Comparison of ENCODE assay signal across 8 cellular contexts in genomic region chr6:105601541-105602174, GRCh38.
A peak's percentile ranks its signal among the peaks of the same experiment; 100 is the strongest.
DNase-seq lines count a peak whose midpoint lies in the region; ATAC-seq and TF ChIP-seq lines count a peak whose summit lies in the region.

No MANE protein-coding gene starts in this region.

- TF ChIP-seq CTCF in CD14-positive monocyte (IDR thresholded peaks at IDR 0.05) (no peak), WI38 (IDR thresholded peaks at IDR 0.05; ENCODE audit: low read depth, low read length) (no peak), fibroblast of pulmonary artery (IDR thresholded peaks at IDR 0.05; ENCODE audit: low read length, missing control alignments) (no peak), psoas muscle (IDR thresholded peaks at IDR 0.05) (no peak), endodermal cell (conservative IDR thresholded peaks at IDR 0.05) (no peak)

- DNase-seq in CD14-positive monocyte (ENCODE audit: low spot score): peak; percentile 78
- DNase-seq in fibroblast of pulmonary artery (ENCODE audit: low read depth): peak; percentile 98
- DNase-seq in psoas muscle: peak; percentile 71 to 81
- DNase-seq in endodermal cell: no peak
- DNase-seq in NCI-H345 (lab: John Stamatoyannopoulos, UW): no peak

- H3K9me3 Mint-ChIP-seq in CD14-positive monocyte: peaks cover 0 to 3% (median 2%) of the 10 kb centered on the region in 7 donors
- peaks cover 2% of the 10 kb centered on the region for H3K9me3 Mint-ChIP-seq in endodermal cell

- H3K27me3 ChIP-seq in psoas muscle (ENCODE audit: insufficient read depth in 3 of 3, low read length in 2 of 3) (no peaks in the 10 kb centered on the region), endodermal cell (ENCODE audit: control insufficient read depth, insufficient read depth, low read length, poor library complexity, severe bottlenecking) (no peaks in the 10 kb centered on the region)

- H3K36me3 ChIP-seq in psoas muscle (ENCODE audit: insufficient read depth in 1 of 2, low read depth in 1 of 2) (no peaks in the 10 kb centered on the region), endodermal cell (ENCODE audit: control insufficient read depth, insufficient read depth, low read length) (no peaks in the 10 kb centered on the region)

- H3K4me1 ChIP-seq in psoas muscle: peaks cover 23% of the 10 kb centered on the region
- no peaks in the 10 kb centered on the region for H3K4me1 ChIP-seq in endodermal cell (ENCODE audit: control insufficient read depth, insufficient read depth, low read length)

- H3K27ac ChIP-seq in psoas muscle (peak overlapping the region; percentile 66), endodermal cell (ENCODE audit: low read depth, low read length) (no peak overlapping the region)

- no peak overlapping the region for H3K9ac ChIP-seq in endodermal cell (ENCODE audit: extremely low read depth, low read length, poor library complexity, severe bottlenecking)

- no peaks in the 10 kb centered on the region for H3K9me3 ChIP-seq in psoas muscle
- H3K9me3 ChIP-seq in endodermal cell (ENCODE audit: control insufficient read depth, low read length): peaks cover 5% of the 10 kb centered on the region

- H3K27me3 Mint-ChIP-seq in CD14-positive monocyte (ENCODE audit: low read depth in 3 of 3) (no peaks in the 10 kb centered on the region), endodermal cell (ENCODE audit: insufficient read depth) (no peaks in the 10 kb centered on the region)

- H3K27ac Mint-ChIP-seq in CD14-positive monocyte (peak overlapping the region; percentile 84 to 93 (median 88)), endodermal cell (no peak overlapping the region)

- intact Hi-C loops in CD14-positive monocyte (cut with micrococcal nuclease): no loop called here
- intact Hi-C loops in psoas muscle (cut with DNase I): no loop called here

- peak overlapping the region; percentile 68 to 82 for H3K4me3 Mint-ChIP-seq in CD14-positive monocyte
- H3K4me3 Mint-ChIP-seq in endodermal cell: no peak overlapping the region

- 29 to 43% (median 35%) methylated on average over 6 of the region's 6 CpGs for WGBS in psoas muscle, 3 donors
- 96 to 97% methylated on average over 4 to 6 of the region's 6 CpGs for WGBS in endodermal cell (ENCODE audit: insufficient coverage in 1 of 2, insufficient read length in 1 of 2), 2 experiments

- H3K36me3 Mint-ChIP-seq in CD14-positive monocyte (no peaks in the 10 kb centered on the region), endodermal cell (ENCODE audit: low read depth) (no peaks in the 10 kb centered on the region)

- peak overlapping the region; percentile 27; the same call in 1 of the 2 replicates for H3K4me3 ChIP-seq in WI38 (ENCODE audit: low read depth, low read length)
- no peak overlapping the region for H3K4me3 ChIP-seq in fibroblast of pulmonary artery (replicated peaks; ENCODE audit: low read depth, low read length)
- H3K4me3 ChIP-seq in psoas muscle: peak overlapping the region; percentile 31
- H3K4me3 ChIP-seq in endodermal cell (ENCODE audit: low read length): no peak overlapping the region

- H3K4me1 Mint-ChIP-seq in CD14-positive monocyte (peaks cover 27% of the 10 kb centered on the region), endodermal cell (peaks cover under 1% of the 10 kb centered on the region)

- ATAC-seq in GM19372 (IDR thresholded peaks at IDR 0.05; ENCODE audit: low read depth, unreplicated experiment) (peak; percentile 62), HG03354 (IDR thresholded peaks at IDR 0.05; ENCODE audit: poor library complexity, severe bottlenecking, unreplicated experiment) (peak; percentile 73), psoas muscle (peak; percentile 90 to 95 (median 94))

Comparison
In these comparisons a context has a peak if more than half of its experiments do, and no peak if none do; other contexts are left out.
1. DNase-seq: peak in CD14-positive monocyte (single experiment), fibroblast of pulmonary artery (single experiment) and psoas muscle (2 of 2); none in endodermal cell (single experiment) and NCI-H345 (single experiment).
2. H3K4me3 ChIP-seq: peak in WI38 (single experiment) and psoas muscle (single experiment); none in fibroblast of pulmonary artery (single experiment) and endodermal cell (single experiment).
3. Peak in every context shown above with its lines, with median percentiles within 50 percentile points of each other: ATAC-seq.